17 cellular contexts compared by ENCODE assay signal in genomic region chr18:13621886-13622619, GRCh38.
DNase-seq lines count a peak whose midpoint lies in the region; ATAC-seq, FAIRE-seq and TF ChIP-seq lines count a peak whose summit lies in the region.
"Had no signal": no experiment of that assay in that cellular context is flagged by ENCODE, and none has a peak within 500 bp of the region (broad histone marks: within the 10 kb centered on the region; RNA-seq: fewer than 3 reads in every experiment).

No MANE protein-coding gene starts in this region.

- H3K36me3 ChIP-seq in right atrium auricular region, result peaks cover 7% of the 10 kb centered on the region
- H3K36me3 ChIP-seq: HAP-1 had no signal

- no peak for TF ChIP-seq CTCF in right atrium auricular region (IDR thresholded peaks at IDR 0.05)
- no peak for TF ChIP-seq CTCF in GM10248 (IDR thresholded peaks at IDR 0.05; ENCODE audit: control extremely low read depth, extremely low read depth, low read depth, missing control alignments)
- TF ChIP-seq CTCF in foreskin keratinocyte (conservative IDR thresholded peaks at IDR 0.05), result no peak

- H3K27ac ChIP-seq in right atrium auricular region (no peak overlapping the region), layer of hippocampus (ENCODE audit: low read depth, low read length) (peak overlapping the region; percentile 91), foreskin keratinocyte (no peak overlapping the region)

- peaks cover 0 to 26% of the 10 kb centered on the region in 2 donors for H3K4me1 ChIP-seq in right atrium auricular region
- H3K4me1 ChIP-seq in foreskin keratinocyte, result no peaks in the 10 kb centered on the region
- H3K4me1 ChIP-seq: HAP-1 had no signal

- H3K4me3 ChIP-seq in right atrium auricular region, result no peak overlapping the region
- H3K4me3 ChIP-seq: HAP-1 had no signal

- intact Hi-C loops in Right ventricle myocardium superior (cut with DNase I), result no loop called here

- H3K27me3 ChIP-seq in right atrium auricular region (no peaks in the 10 kb centered on the region), layer of hippocampus (ENCODE audit: control insufficient read depth, insufficient read depth, low read length) (no peaks in the 10 kb centered on the region), foreskin keratinocyte (peaks cover 2% of the 10 kb centered on the region)

- ATAC-seq in Right ventricle myocardium superior (ENCODE audit: poor library complexity) (no peak), GM19395 (IDR thresholded peaks at IDR 0.05; ENCODE audit: unreplicated experiment) (no peak), foreskin keratinocyte (no peak)
- ATAC-seq: SK-N-SH treated with all-trans-retinoic acid at 6 μM for 48 hours had no signal

- no peaks in the 10 kb centered on the region for H3K9me3 ChIP-seq in right atrium auricular region
- H3K9me3 ChIP-seq: HAP-1 had no signal

- DNase-seq in right atrium auricular region (ENCODE audit: low spot score) (peak; percentile 43), Right ventricle myocardium superior (no peak), astrocyte of the hippocampus (ENCODE audit: low read depth, low spot score) (peak; percentile 58), urothelium cell line (ENCODE audit: low spot score) (no peak), GM10248 (ENCODE audit: extremely low spot score) (no peak), foreskin keratinocyte (no peak)
- DNase-seq: AML-193; CD4-positive, alpha-beta memory T cell; NCI-H146; NCI-H2081 treated with DMSO at 0.1 percent for 48 hours; NCI-H345; NCI-H526 treated with DMSO at 0.1 percent for 48 hours; SHP77 had no signal

- peak; percentile 89 for FAIRE-seq in urothelium cell line (lab: Jason Lieb, UNC)

- POLR2A ChIA-PET in GM10248 (lab: Yijun Ruan, JAX), result interaction anchor here (1.7 kb wide), 1 partner anchor 10 kb away, joined by 7 read pairs; no protein-coding TSS in a partner anchor

- CTCF ChIA-PET in GM10248 (lab: Yijun Ruan, JAX), result interaction anchor here (0.8 to 4.1 kb wide), 4 partner anchors 8 to 73 kb away, joined by 3 to 16 read pairs (median 4); no protein-coding TSS in a partner anchor

Comparison
In these comparisons a context has a peak if more than half of its experiments do, and no peak if none do; other contexts are left out.
1. DNase-seq: peak in right atrium auricular region (single experiment) and astrocyte of the hippocampus (single experiment); none in Right ventricle myocardium superior (single experiment), urothelium cell line (single experiment), GM10248 (single experiment) and foreskin keratinocyte (0 of 2).